Comparison of ENCODE assay signal across 2 cellular contexts in the genomic region with DNA sequence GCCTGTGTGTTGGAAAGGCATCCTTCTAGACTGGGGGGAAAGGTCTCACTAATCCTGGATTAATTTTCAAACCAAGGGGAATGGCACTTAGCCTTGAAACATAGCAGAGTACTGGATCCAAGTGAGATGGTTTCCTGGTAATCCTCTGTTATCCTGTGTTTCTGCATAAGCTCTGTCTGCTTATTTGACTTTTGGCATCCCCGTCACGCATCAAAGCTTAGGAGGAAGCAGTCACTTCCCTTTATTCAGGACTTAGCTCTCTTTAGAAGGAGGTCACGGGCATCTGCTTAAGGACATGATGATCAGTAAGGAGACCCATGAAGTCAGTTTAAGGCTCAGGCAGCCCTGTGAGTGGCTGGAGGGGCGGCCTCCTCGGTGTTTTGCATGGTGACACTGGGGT.
TF ChIP-seq lines count a peak whose summit lies in the region.

No MANE protein-coding gene starts in this region.

TF ChIP-seq in GM23338, 12 proteins besides CTCF, POLR2A, EP300 and RAD21 (continued from another document):
- TF ChIP-seq, protein P1, sequence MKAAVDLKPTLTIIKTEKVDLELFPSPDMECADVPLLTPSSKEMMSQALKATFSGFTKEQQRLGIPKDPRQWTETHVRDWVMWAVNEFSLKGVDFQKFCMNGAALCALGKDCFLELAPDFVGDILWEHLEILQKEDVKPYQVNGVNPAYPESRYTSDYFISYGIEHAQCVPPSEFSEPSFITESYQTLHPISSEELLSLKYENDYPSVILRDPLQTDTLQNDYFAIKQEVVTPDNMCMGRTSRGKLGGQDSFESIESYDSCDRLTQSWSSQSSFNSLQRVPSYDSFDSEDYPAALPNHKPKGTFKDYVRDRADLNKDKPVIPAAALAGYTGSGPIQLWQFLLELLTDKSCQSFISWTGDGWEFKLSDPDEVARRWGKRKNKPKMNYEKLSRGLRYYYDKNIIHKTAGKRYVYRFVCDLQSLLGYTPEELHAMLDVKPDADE (IDR thresholded peaks at IDR 0.05), result no peak
- TF ChIP-seq STAT1 (IDR thresholded peaks at IDR 0.05; ENCODE audit: unreplicated experiment) (no peak), JUNB (IDR thresholded peaks at IDR 0.05; ENCODE audit: unreplicated experiment) (no peak)
- TF ChIP-seq, protein P2, sequence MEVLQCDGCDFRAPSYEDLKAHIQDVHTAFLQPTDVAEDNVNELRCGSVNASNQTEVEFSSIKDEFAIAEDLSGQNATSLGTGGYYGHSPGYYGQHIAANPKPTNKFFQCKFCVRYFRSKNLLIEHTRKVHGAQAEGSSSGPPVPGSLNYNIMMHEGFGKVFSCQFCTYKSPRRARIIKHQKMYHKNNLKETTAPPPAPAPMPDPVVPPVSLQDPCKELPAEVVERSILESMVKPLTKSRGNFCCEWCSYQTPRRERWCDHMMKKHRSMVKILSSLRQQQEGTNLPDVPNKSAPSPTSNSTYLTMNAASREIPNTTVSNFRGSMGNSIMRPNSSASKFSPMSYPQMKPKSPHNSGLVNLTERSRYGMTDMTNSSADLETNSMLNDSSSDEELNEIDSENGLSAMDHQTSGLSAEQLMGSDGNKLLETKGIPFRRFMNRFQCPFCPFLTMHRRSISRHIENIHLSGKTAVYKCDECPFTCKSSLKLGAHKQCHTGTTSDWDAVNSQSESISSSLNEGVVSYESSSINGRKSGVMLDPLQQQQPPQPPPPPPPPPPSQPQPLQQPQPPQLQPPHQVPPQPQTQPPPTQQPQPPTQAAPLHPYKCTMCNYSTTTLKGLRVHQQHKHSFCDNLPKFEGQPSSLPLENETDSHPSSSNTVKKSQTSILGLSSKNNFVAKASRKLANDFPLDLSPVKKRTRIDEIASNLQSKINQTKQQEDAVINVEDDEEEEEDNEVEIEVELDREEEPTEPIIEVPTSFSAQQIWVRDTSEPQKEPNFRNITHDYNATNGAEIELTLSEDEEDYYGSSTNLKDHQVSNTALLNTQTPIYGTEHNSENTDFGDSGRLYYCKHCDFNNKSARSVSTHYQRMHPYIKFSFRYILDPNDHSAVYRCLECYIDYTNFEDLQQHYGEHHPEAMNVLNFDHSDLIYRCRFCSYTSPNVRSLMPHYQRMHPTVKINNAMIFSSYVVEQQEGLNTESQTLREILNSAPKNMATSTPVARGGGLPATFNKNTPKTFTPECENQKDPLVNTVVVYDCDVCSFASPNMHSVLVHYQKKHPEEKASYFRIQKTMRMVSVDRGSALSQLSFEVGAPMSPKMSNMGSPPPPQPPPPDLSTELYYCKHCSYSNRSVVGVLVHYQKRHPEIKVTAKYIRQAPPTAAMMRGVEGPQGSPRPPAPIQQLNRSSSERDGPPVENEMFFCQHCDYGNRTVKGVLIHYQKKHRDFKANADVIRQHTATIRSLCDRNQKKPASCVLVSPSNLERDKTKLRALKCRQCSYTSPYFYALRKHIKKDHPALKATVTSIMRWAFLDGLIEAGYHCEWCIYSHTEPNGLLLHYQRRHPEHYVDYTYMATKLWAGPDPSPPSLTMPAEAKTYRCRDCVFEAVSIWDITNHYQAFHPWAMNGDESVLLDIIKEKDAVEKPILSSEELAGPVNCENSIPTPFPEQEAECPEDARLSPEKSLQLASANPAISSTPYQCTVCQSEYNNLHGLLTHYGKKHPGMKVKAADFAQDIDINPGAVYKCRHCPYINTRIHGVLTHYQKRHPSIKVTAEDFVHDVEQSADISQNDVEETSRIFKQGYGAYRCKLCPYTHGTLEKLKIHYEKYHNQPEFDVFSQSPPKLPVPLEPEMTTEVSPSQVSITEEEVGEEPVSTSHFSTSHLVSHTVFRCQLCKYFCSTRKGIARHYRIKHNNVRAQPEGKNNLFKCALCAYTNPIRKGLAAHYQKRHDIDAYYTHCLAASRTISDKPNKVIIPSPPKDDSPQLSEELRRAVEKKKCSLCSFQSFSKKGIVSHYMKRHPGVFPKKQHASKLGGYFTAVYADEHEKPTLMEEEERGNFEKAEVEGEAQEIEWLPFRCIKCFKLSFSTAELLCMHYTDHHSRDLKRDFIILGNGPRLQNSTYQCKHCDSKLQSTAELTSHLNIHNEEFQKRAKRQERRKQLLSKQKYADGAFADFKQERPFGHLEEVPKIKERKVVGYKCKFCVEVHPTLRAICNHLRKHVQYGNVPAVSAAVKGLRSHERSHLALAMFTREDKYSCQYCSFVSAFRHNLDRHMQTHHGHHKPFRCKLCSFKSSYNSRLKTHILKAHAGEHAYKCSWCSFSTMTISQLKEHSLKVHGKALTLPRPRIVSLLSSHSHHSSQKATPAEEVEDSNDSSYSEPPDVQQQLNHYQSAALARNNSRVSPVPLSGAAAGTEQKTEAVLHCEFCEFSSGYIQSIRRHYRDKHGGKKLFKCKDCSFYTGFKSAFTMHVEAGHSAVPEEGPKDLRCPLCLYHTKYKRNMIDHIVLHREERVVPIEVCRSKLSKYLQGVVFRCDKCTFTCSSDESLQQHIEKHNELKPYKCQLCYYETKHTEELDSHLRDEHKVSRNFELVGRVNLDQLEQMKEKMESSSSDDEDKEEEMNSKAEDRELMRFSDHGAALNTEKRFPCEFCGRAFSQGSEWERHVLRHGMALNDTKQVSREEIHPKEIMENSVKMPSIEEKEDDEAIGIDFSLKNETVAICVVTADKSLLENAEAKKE (CRISPR knock-in tag; IDR thresholded peaks at IDR 0.05), result no peak

TF ChIP-seq in WTC11, 78 proteins besides CTCF, POLR2A, EP300 and RAD21 (continued from another document):
- TF ChIP-seq, protein P3, sequence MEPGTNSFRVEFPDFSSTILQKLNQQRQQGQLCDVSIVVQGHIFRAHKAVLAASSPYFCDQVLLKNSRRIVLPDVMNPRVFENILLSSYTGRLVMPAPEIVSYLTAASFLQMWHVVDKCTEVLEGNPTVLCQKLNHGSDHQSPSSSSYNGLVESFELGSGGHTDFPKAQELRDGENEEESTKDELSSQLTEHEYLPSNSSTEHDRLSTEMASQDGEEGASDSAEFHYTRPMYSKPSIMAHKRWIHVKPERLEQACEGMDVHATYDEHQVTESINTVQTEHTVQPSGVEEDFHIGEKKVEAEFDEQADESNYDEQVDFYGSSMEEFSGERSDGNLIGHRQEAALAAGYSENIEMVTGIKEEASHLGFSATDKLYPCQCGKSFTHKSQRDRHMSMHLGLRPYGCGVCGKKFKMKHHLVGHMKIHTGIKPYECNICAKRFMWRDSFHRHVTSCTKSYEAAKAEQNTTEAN (CRISPR knock-in tag; IDR thresholded peaks at IDR 0.05), result no peak
- TF ChIP-seq, protein P4, sequence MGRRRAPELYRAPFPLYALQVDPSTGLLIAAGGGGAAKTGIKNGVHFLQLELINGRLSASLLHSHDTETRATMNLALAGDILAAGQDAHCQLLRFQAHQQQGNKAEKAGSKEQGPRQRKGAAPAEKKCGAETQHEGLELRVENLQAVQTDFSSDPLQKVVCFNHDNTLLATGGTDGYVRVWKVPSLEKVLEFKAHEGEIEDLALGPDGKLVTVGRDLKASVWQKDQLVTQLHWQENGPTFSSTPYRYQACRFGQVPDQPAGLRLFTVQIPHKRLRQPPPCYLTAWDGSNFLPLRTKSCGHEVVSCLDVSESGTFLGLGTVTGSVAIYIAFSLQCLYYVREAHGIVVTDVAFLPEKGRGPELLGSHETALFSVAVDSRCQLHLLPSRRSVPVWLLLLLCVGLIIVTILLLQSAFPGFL (CRISPR knock-in tag; IDR thresholded peaks at IDR 0.05; ENCODE audit: borderline replicate concordance), result no peak
